ENCODE assay signal across 16 cellular contexts in genomic region chr9:5375091-5375490, GRCh38. TPM values are rescaled to one million over a fixed set of nuclear protein-coding genes. Genes with fewer than 3 reads are reported as not detected.
DNase-seq lines count a peak whose midpoint lies in the region; ATAC-seq lines count a peak whose summit lies in the region.
"Had no signal": no experiment of that assay in that cellular context is flagged by ENCODE, and none has a peak within 500 bp of the region (broad histone marks: within the 10 kb centered on the region; RNA-seq: fewer than 3 reads in every experiment).

No MANE protein-coding gene starts in this region.

- CTCF ChIA-PET in activated CD4-positive, alpha-beta T cell treated with anti-CD3 and anti-CD28 coated beads for 36 hours (lab: Charles Lee) = interaction anchor here (0.7 kb wide), 1 partner anchor 404 kb away, joined by 3 read pairs; no protein-coding TSS in a partner anchor

- peak; percentile 69 for DNase-seq in activated CD4-positive, alpha-beta T cell treated with anti-CD3 and anti-CD28 coated beads for 36 hours
- no peak for DNase-seq in activated CD4-positive, alpha-beta T cell treated with anti-CD3 and anti-CD28 coated beads, Interleukin-2, amount 50 U/mL, for 1 hour
- DNase-seq in activated T-cell treated with anti-CD3 and anti-CD28 coated beads, Interleukin-2, amount 50 U/mL, for 48 hours = peak; percentile 33
- peak; percentile 57 for DNase-seq in renal cortical epithelial cell (ENCODE audit: low read depth)
- no peak for DNase-seq in NCI-H2081 (lab: John Stamatoyannopoulos, UW)
- DNase-seq in naive thymus-derived CD8-positive, alpha-beta T cell = no peak
- DNase-seq: 8988T, caudate nucleus, naive B cell, NCI-H146, NCI-H748 treated with DMSO at 0.1 percent for 48 hours, right lobe of liver, tibial artery had no signal

- intact Hi-C loops in activated CD4-positive, alpha-beta T cell treated with anti-CD3 and anti-CD28 coated beads for 36 hours (cut with DNase I, micrococcal nuclease) = loop anchor here in 1 of 2 experiments (1.0 kb wide), 1 partner anchor 11 kb away; no protein-coding TSS in a partner anchor

- POLR2A ChIA-PET in activated CD4-positive, alpha-beta T cell treated with anti-CD3 and anti-CD28 coated beads for 36 hours (lab: Charles Lee) = no interaction called here
- POLR2A ChIA-PET in naive thymus-derived CD8-positive, alpha-beta T cell (lab: Charles Lee) = no interaction called here

- H3K4me1 Mint-ChIP-seq in activated CD4-positive, alpha-beta T cell treated with anti-CD3 and anti-CD28 coated beads for 36 hours = peaks cover 33% of the 10 kb centered on the region
- H3K4me1 Mint-ChIP-seq in naive thymus-derived CD8-positive, alpha-beta T cell = peaks cover 19 to 33% (median 21%) of the 10 kb centered on the region in 4 donors

- no peaks in the 10 kb centered on the region for H3K9me3 Mint-ChIP-seq in activated CD4-positive, alpha-beta T cell treated with anti-CD3 and anti-CD28 coated beads for 36 hours (ENCODE audit: low read depth)
- H3K9me3 Mint-ChIP-seq in naive thymus-derived CD8-positive, alpha-beta T cell = no peaks in the 10 kb centered on the region

- H3K27ac Mint-ChIP-seq in activated CD4-positive, alpha-beta T cell treated with anti-CD3 and anti-CD28 coated beads for 36 hours = peak overlapping the region; percentile 40
- H3K27ac Mint-ChIP-seq in naive thymus-derived CD8-positive, alpha-beta T cell = peak overlapping the region in 2 of 10 donors; percentile 48 to 64

- H3K36me3 Mint-ChIP-seq in activated CD4-positive, alpha-beta T cell treated with anti-CD3 and anti-CD28 coated beads for 36 hours (ENCODE audit: low read depth) = peaks cover 6% of the 10 kb centered on the region
- peaks cover 5 to 19% (median 6%) of the 10 kb centered on the region in 3 donors for H3K36me3 Mint-ChIP-seq in naive thymus-derived CD8-positive, alpha-beta T cell
- H3K36me3 Mint-ChIP-seq: naive B cell had no signal

- H3K4me3 Mint-ChIP-seq in activated CD4-positive, alpha-beta T cell treated with anti-CD3 and anti-CD28 coated beads for 36 hours = no peak overlapping the region
- H3K4me3 Mint-ChIP-seq in naive thymus-derived CD8-positive, alpha-beta T cell = no peak overlapping the region
- H3K4me3 Mint-ChIP-seq: naive B cell had no signal

- no peaks in the 10 kb centered on the region for H3K27me3 Mint-ChIP-seq in activated CD4-positive, alpha-beta T cell treated with anti-CD3 and anti-CD28 coated beads for 36 hours
- no peaks in the 10 kb centered on the region for H3K27me3 Mint-ChIP-seq in naive thymus-derived CD8-positive, alpha-beta T cell
- H3K27me3 Mint-ChIP-seq: naive B cell had no signal

- peak; percentile 90 for ATAC-seq in activated CD4-positive, alpha-beta T cell treated with anti-CD3 and anti-CD28 coated beads for 36 hours
- ATAC-seq in GM21529 (IDR thresholded peaks at IDR 0.05; ENCODE audit: unreplicated experiment) (peak; percentile 86), HG03039 (IDR thresholded peaks at IDR 0.05; ENCODE audit: unreplicated experiment) (no peak)
- ATAC-seq in naive thymus-derived CD8-positive, alpha-beta T cell = no peak
- ATAC-seq: K562, right lobe of liver had no signal

RNA-seq across cellular contexts. Expression of gene RLN1, which starts 35.4 kb away (rescaled TPM):
- total RNA-seq in activated CD4-positive, alpha-beta T cell treated with anti-CD3 and anti-CD28 coated beads for 36 hours = 1 to 10 TPM; 1.6 to 2.2 TPM
- 1.1 TPM in 1 of 2 replicates, not detected in the other for total RNA-seq in renal cortical epithelial cell
- total RNA-seq in naive thymus-derived CD8-positive, alpha-beta T cell = 1 to 10 TPM; 5.1 TPM
- 1 to 10 TPM; 1.2 to 3.4 (median 1.4) TPM for polyA plus RNA-seq in naive thymus-derived CD8-positive, alpha-beta T cell
- total RNA-seq: K562, right lobe of liver had no signal
- polyA plus RNA-seq: K562 had no signal

Comparison
In these comparisons a context has a peak if more than half of its experiments do, and no peak if none do; other contexts are left out.
1. DNase-seq: peak in activated CD4-positive, alpha-beta T cell treated with anti-CD3 and anti-CD28 coated beads for 36 hours (single experiment), activated T-cell treated with anti-CD3 and anti-CD28 coated beads, Interleukin-2, amount 50 U/mL, for 48 hours (2 of 2) and renal cortical epithelial cell (single experiment); none in activated CD4-positive, alpha-beta T cell treated with anti-CD3 and anti-CD28 coated beads, Interleukin-2, amount 50 U/mL, for 1 hour (single experiment), NCI-H2081 (0 of 2) and naive thymus-derived CD8-positive, alpha-beta T cell (0 of 10).
2. ATAC-seq: peak in activated CD4-positive, alpha-beta T cell treated with anti-CD3 and anti-CD28 coated beads for 36 hours (single experiment) and GM21529 (single experiment); none in naive thymus-derived CD8-positive, alpha-beta T cell (0 of 2) and HG03039 (single experiment).